8 cellular contexts compared by ENCODE assay signal in the genomic region with DNA sequence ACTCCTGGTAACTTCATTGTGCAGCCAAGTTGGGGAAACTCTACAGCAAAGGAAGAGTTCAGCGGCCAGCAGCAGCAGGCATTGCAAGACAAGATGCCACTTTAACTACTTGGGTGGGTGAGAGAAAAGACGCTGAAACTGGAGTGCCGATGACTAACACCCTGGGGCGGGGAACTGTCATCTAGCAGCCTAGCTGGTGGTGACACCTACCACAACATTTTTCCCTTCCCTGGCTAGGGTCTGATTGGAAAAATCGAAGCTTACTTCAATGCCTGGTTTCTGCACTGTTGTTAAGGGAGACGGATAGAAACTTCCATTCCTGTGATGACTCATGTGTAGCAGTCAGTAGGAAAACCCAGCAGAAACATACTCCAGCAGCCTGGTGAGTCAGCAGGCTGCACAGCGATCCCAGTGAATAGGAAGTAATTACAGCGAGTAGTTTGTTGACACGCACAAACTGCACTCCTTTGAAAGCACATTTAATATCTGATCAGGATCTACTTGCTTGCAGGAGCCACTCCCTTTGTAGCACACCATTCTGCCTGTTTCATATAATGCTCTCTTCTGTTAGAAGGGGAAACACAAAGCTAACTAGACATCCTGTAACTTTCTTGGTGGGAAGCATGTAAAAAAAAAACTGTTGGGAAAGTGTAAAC.
DNase-seq lines count a peak whose midpoint lies in the region; ATAC-seq and TF ChIP-seq lines count a peak whose summit lies in the region.

No MANE protein-coding gene starts in this region.

- no peak for TF ChIP-seq EP300 in transverse colon (IDR thresholded peaks at IDR 0.05; ENCODE audit: low read depth)

- H3K9me3 ChIP-seq in BE2C (no peaks in the 10 kb centered on the region), left ventricle myocardium inferior (replicated peaks) (no peaks in the 10 kb centered on the region), transverse colon (no peaks in the 10 kb centered on the region)

- H3K36me3 Mint-ChIP-seq in T-helper 1 cell treated with Interleukin-12 subunit alpha and Interleukin-12 subunit beta and Interleukin-4 antibody, amounts not matched to agents 30 μg/mL and 1 μg/mL, for 36 hours (ENCODE audit: low read depth) = no peaks in the 10 kb centered on the region

- peak; percentile 43 for ATAC-seq in GM21717 (IDR thresholded peaks at IDR 0.05; ENCODE audit: unreplicated experiment)

- TF ChIP-seq CTCF in BE2C (IDR thresholded peaks at IDR 0.05; ENCODE audit: low read depth, low read length) (no peak), left ventricle myocardium inferior (IDR thresholded peaks at IDR 0.05; ENCODE audit: borderline replicate concordance) (no peak), transverse colon (IDR thresholded peaks at IDR 0.05) (no peak)

- peak overlapping the region; percentile 74 for H3K27ac ChIP-seq in left ventricle myocardium inferior (replicated peaks)
- peak overlapping the region; percentile 82 to 92 (median 87) for H3K27ac ChIP-seq in transverse colon

- H3K27me3 ChIP-seq in BE2C (no peaks in the 10 kb centered on the region), left ventricle myocardium inferior (ENCODE audit: low read depth) (no peaks in the 10 kb centered on the region), transverse colon (no peaks in the 10 kb centered on the region)

- H3K4me1 ChIP-seq in BE2C (no peaks in the 10 kb centered on the region; the same call in 1 of the 2 replicates), left ventricle myocardium inferior (peaks cover 42% of the 10 kb centered on the region), transverse colon (peaks cover 0 to 23% (median 7%) of the 10 kb centered on the region in 4 donors)

- 0 to 1% methylated on average over 2 to 9 of the region's 9 CpGs for WGBS in transverse colon (ENCODE audit: low coverage in 1 of 2), 2 donors

- H3K36me3 ChIP-seq in BE2C (no peaks in the 10 kb centered on the region), left ventricle myocardium inferior (no peaks in the 10 kb centered on the region), transverse colon (no peaks in the 10 kb centered on the region)

- in situ Hi-C loops in transverse colon (cut with MboI; ENCODE audit: low pct_ligation_motif_present in 1 of 4, low pct_unique_long_range_greater_than_20kb in 1 of 4, low sequenced_read_pairs in 3 of 4) = no loop called here

- peak; percentile 12 for TF ChIP-seq POLR2A in transverse colon (IDR thresholded peaks at IDR 0.05)

- no peak overlapping the region for H3K27ac Mint-ChIP-seq in T-helper 1 cell treated with Interleukin-12 subunit alpha and Interleukin-12 subunit beta and Interleukin-4 antibody, amounts not matched to agents 30 μg/mL and 1 μg/mL, for 36 hours

- intact Hi-C loops in left ventricle myocardium inferior (cut with micrococcal nuclease) = no loop called here
- intact Hi-C loops in posterior cingulate gyrus (cut with DNase I) = loop anchor here (2.0 to 10.0 kb wide), 3 partner anchors 62 to 94 kb away; a partner anchor contains a TSS
- intact Hi-C loops in transverse colon (cut with DNase I; ENCODE audit: low total_unique reads) = no loop called here

- H3K4me1 Mint-ChIP-seq in T-helper 1 cell treated with Interleukin-12 subunit alpha and Interleukin-12 subunit beta and Interleukin-4 antibody, amounts not matched to agents 30 μg/mL and 1 μg/mL, for 36 hours (ENCODE audit: low read depth) = peaks cover 23% of the 10 kb centered on the region

- DNase-seq in BE2C (peak; percentile 52), NCI-H1105 treated with DMSO at 0.1 percent for 48 hours (lab: John Stamatoyannopoulos, UW) (peak; percentile 85), amygdala (lab: John Stamatoyannopoulos, UW) (peak in 50 of 56 donors; percentile 13 to 89 (median 62)), left ventricle myocardium inferior (peak; percentile 34), posterior cingulate gyrus (peak; percentile 36 to 93 (median 66)), transverse colon (peak; percentile 74)

- H3K9me3 Mint-ChIP-seq in T-helper 1 cell treated with Interleukin-12 subunit alpha and Interleukin-12 subunit beta and Interleukin-4 antibody, amounts not matched to agents 30 μg/mL and 1 μg/mL, for 36 hours = no peaks in the 10 kb centered on the region

- H3K4me3 ChIP-seq in BE2C (ENCODE audit: low read depth, low read length) = peak overlapping the region; percentile 72
- peak overlapping the region; percentile 94 for H3K4me3 ChIP-seq in left ventricle myocardium inferior
- peak overlapping the region; percentile 71 to 92 (median 84) for H3K4me3 ChIP-seq in transverse colon

- peaks cover 33% of the 10 kb centered on the region for H3K27me3 Mint-ChIP-seq in T-helper 1 cell treated with Interleukin-12 subunit alpha and Interleukin-12 subunit beta and Interleukin-4 antibody, amounts not matched to agents 30 μg/mL and 1 μg/mL, for 36 hours (ENCODE audit: low read depth)

- peak overlapping the region; percentile 82 for H3K4me3 Mint-ChIP-seq in T-helper 1 cell treated with Interleukin-12 subunit alpha and Interleukin-12 subunit beta and Interleukin-4 antibody, amounts not matched to agents 30 μg/mL and 1 μg/mL, for 36 hours

Comparison
In these comparisons a context has a peak if more than half of its experiments do, and no peak if none do; other contexts are left out.
1. Peak in every context shown above with its lines: DNase-seq, ATAC-seq, H3K4me3 ChIP-seq and H3K27ac ChIP-seq.
2. DNase-seq: peak in every context shown above with its lines; median percentile 85 in NCI-H1105 treated with DMSO at 0.1 percent for 48 hours; 74 in transverse colon; 66 in posterior cingulate gyrus; 62 in amygdala; 52 in BE2C; 34 in left ventricle myocardium inferior.